15 cellular contexts compared by ENCODE assay signal in the genomic region with DNA sequence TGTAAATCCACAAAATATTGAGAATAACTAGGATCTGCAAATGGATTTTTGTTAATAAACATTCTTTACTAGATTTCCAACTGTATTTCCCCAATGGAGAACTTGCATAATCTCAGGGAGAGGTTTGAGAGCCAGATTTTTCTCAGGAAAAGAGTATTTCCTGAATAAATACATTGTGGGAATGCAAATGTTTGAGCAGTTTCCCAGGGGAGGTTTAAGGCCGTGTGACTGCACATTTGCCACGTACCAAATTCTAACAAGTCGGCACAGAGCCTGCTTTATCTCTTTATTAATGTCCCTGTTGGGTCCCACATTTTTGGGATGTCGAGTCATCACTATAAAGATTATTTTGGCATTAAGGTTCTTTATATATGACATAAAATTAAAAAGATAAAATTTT. TPM values are rescaled to one million over a fixed set of nuclear protein-coding genes. Genes with fewer than 3 reads are reported as not detected.
DNase-seq lines count a peak whose midpoint lies in the region; ATAC-seq and TF ChIP-seq lines count a peak whose summit lies in the region.
"Had no signal": no experiment of that assay in that cellular context is flagged by ENCODE, and none has a peak within 500 bp of the region (broad histone marks: within the 10 kb centered on the region; RNA-seq: fewer than 3 reads in every experiment).

No MANE protein-coding gene starts in this region.

- no peaks in the 10 kb centered on the region for H3K9me3 ChIP-seq in IMR-90 (ENCODE audit: control insufficient read depth, insufficient read depth, low read length)
- H3K9me3 ChIP-seq in CD4-positive, alpha-beta T cell (ENCODE audit: control insufficient read depth, low read length), result no peaks in the 10 kb centered on the region
- H3K9me3 ChIP-seq: BE2C, esophagus muscularis mucosa, thoracic aorta had no signal

- peaks cover 8 to 39% of the 10 kb centered on the region in 2 experiments; a peak in 3 of 4 replicates for H3K79me1 ChIP-seq in IMR-90 (ENCODE audit: low read depth in 1 of 2, low read length in 2 of 2)

- H3K18ac ChIP-seq in IMR-90 (ENCODE audit: low read depth, low read length), result no peak overlapping the region

- no peak overlapping the region for H2BK20ac ChIP-seq in IMR-90 (ENCODE audit: low read depth, low read length)

- no peaks in the 10 kb centered on the region for H3K27me3 Mint-ChIP-seq in CD4-positive, alpha-beta T cell
- H3K27me3 Mint-ChIP-seq in natural killer cell (ENCODE audit: low read depth in 2 of 2), result no peaks in the 10 kb centered on the region
- no peaks in the 10 kb centered on the region for H3K27me3 Mint-ChIP-seq in stimulated activated naive CD8-positive, alpha-beta T cell treated with anti-CD3 and anti-CD28 coated beads, Interleukin-15, amount 100 ng/mL, for 72 hours

- H2AFZ ChIP-seq in ACC112 (ENCODE audit: low read length, unreplicated experiment) (no peak overlapping the region), IMR-90 (replicated peaks; ENCODE audit: low read length, poor library complexity) (no peak overlapping the region)
- H2AFZ ChIP-seq: parathyroid adenoma had no signal

- H4K91ac ChIP-seq in IMR-90 (ENCODE audit: insufficient read depth, low read depth, low read length), result no peak overlapping the region

- no peaks in the 10 kb centered on the region for H3K4me1 Mint-ChIP-seq in CD4-positive, alpha-beta T cell (ENCODE audit: low read depth)
- H3K4me1 Mint-ChIP-seq in natural killer cell, result no peaks in the 10 kb centered on the region
- no peaks in the 10 kb centered on the region for H3K4me1 Mint-ChIP-seq in stimulated activated naive CD8-positive, alpha-beta T cell treated with anti-CD3 and anti-CD28 coated beads, Interleukin-15, amount 100 ng/mL, for 72 hours

- no peak overlapping the region for H3K14ac ChIP-seq in IMR-90 (replicated peaks; ENCODE audit: low read depth, low read length)

- H3K4me3 Mint-ChIP-seq in CD4-positive, alpha-beta T cell, result no peak overlapping the region
- H3K4me3 Mint-ChIP-seq in natural killer cell, result no peak overlapping the region
- no peak overlapping the region for H3K4me3 Mint-ChIP-seq in stimulated activated naive CD8-positive, alpha-beta T cell treated with anti-CD3 and anti-CD28 coated beads, Interleukin-15, amount 100 ng/mL, for 72 hours

- no peak overlapping the region for H2BK120ac ChIP-seq in IMR-90 (ENCODE audit: low read depth, low read length)

- dilution Hi-C loops in IMR-90 (cut with HindIII; ENCODE audit: low sequenced_read_pairs, unreplicated experiment), result no loop called here

- H3K36me3 ChIP-seq in ACC112 (ENCODE audit: insufficient read depth, low read length), result peaks cover 20% of the 10 kb centered on the region
- peaks cover 8% of the 10 kb centered on the region for H3K36me3 ChIP-seq in IMR-90 (ENCODE audit: control insufficient read depth, insufficient read depth, low read length)
- H3K36me3 ChIP-seq: BE2C, esophagus muscularis mucosa, thoracic aorta had no signal

- CTCF ChIA-PET in IMR-90 (lab: Yijun Ruan, JAX), result no interaction called here
- CTCF ChIA-PET in CD4-positive, alpha-beta T cell (lab: Charles Lee), result no interaction called here

- no peak overlapping the region for H3K27ac Mint-ChIP-seq in CD4-positive, alpha-beta T cell
- no peak overlapping the region for H3K27ac Mint-ChIP-seq in natural killer cell
- H3K27ac Mint-ChIP-seq in stimulated activated naive CD8-positive, alpha-beta T cell treated with anti-CD3 and anti-CD28 coated beads, Interleukin-15, amount 100 ng/mL, for 72 hours, result no peak overlapping the region

- H4K5ac ChIP-seq in IMR-90 (ENCODE audit: low read depth, low read length), result no peak overlapping the region

- TF ChIP-seq RAD21 in IMR-90 (IDR thresholded peaks at IDR 0.05; ENCODE audit: low read length), result no peak

- H4K20me1 ChIP-seq in IMR-90 (ENCODE audit: insufficient read depth, low read length), result no peaks in the 10 kb centered on the region

- no peak overlapping the region for H3K4ac ChIP-seq in IMR-90 (ENCODE audit: low read depth, low read length)

- H2AK9ac ChIP-seq in IMR-90 (replicated peaks; ENCODE audit: low read depth, low read length, poor library complexity), result no peak overlapping the region

- peak overlapping the region; percentile 79 for H3K4me2 ChIP-seq in IMR-90 (ENCODE audit: low read depth, low read length)

- H3K36me3 Mint-ChIP-seq in CD4-positive, alpha-beta T cell (ENCODE audit: low read depth), result no peaks in the 10 kb centered on the region
- no peaks in the 10 kb centered on the region for H3K36me3 Mint-ChIP-seq in natural killer cell

- peaks cover 65% of the 10 kb centered on the region for H3K4me1 ChIP-seq in ACC112 (ENCODE audit: control insufficient read depth, insufficient read depth, low read length, unreplicated experiment)
- peaks cover 4% of the 10 kb centered on the region; the same call in 1 of the 2 replicates for H3K4me1 ChIP-seq in IMR-90 (ENCODE audit: control insufficient read depth, insufficient read depth, low read length)
- H3K4me1 ChIP-seq: BE2C, esophagus muscularis mucosa, parathyroid adenoma had no signal

- POLR2A ChIA-PET in IMR-90 (lab: Charles Lee; ENCODE audit: unreplicated experiment), result no interaction called here
- POLR2A ChIA-PET in CD4-positive, alpha-beta T cell (lab: Charles Lee), result no interaction called here

- no peak overlapping the region for H3K56ac ChIP-seq in IMR-90 (ENCODE audit: extremely low read depth, insufficient read depth, low read length)

- H2AK5ac ChIP-seq in IMR-90 (ENCODE audit: low read depth, low read length), result no peak overlapping the region

- peak overlapping the region; percentile 98 for H3K27ac ChIP-seq in ACC112 (ENCODE audit: low read depth, low read length)
- peak overlapping the region; percentile 61; the same call in 1 of the 2 replicates for H3K27ac ChIP-seq in IMR-90 (ENCODE audit: insufficient read depth, low read length)
- no peak overlapping the region for H3K27ac ChIP-seq in CD4-positive, alpha-beta T cell (ENCODE audit: low read depth, low read length)
- H3K27ac ChIP-seq: esophagus muscularis mucosa, parathyroid adenoma had no signal

- TF ChIP-seq CTCF in IMR-90 (conservative IDR thresholded peaks at IDR 0.05; ENCODE audit: low read depth, low read length) (no peak), natural killer cell (IDR thresholded peaks at IDR 0.05) (no peak)
- no peak for TF ChIP-seq CTCF in CD4-positive, alpha-beta T cell (IDR thresholded peaks at IDR 0.05)

- H3K9ac ChIP-seq in IMR-90 (ENCODE audit: low read depth, low read length), result no peak overlapping the region
- H3K9ac ChIP-seq: parathyroid adenoma had no signal

- peak overlapping the region; percentile 79 for H2BK5ac ChIP-seq in IMR-90 (ENCODE audit: low read depth, low read length, poor library complexity, severe bottlenecking)

- intact Hi-C loops in IMR-90 (cut with micrococcal nuclease), result loop anchor here (2.0 kb wide), 1 partner anchor 14 kb away; no protein-coding TSS in a partner anchor
- intact Hi-C loops in CD4-positive, alpha-beta T cell (cut with DNase I, micrococcal nuclease), result no loop called here
- intact Hi-C loops in natural killer cell (cut with micrococcal nuclease), result no loop called here

- H3K23ac ChIP-seq in IMR-90 (ENCODE audit: low read depth, low read length), result no peak overlapping the region

- H3K9me1 ChIP-seq in IMR-90 (ENCODE audit: insufficient read depth, low read length), result no peaks in the 10 kb centered on the region

- H3K79me2 ChIP-seq in ACC112 (ENCODE audit: control insufficient read depth, insufficient read depth, low read length, unreplicated experiment), result peaks cover 45% of the 10 kb centered on the region
- H3K79me2 ChIP-seq: parathyroid adenoma had no signal

- H2BK15ac ChIP-seq in IMR-90 (ENCODE audit: low read depth, low read length), result no peak overlapping the region

- H4K8ac ChIP-seq in IMR-90 (ENCODE audit: low read depth in 2 of 2, low read length in 2 of 2), result no peak overlapping the region

- DNase-seq in IMR-90 (peak; percentile 83), dermis blood vessel endothelial cell (peak; percentile 89), lung microvascular endothelial cell (ENCODE audit: low read depth in 2 of 2) (peak; percentile 86 to 93), natural killer cell (no peak)
- no peak for DNase-seq in CD4-positive, alpha-beta T cell
- DNase-seq in stimulated activated naive CD8-positive, alpha-beta T cell treated with anti-CD3 and anti-CD28 coated beads, Interleukin-15, amount 100 ng/mL, for 72 hours, result no peak
- DNase-seq: BE2C, left colon, NCI-H2029 treated with DMSO at 0.1 percent for 48 hours had no signal

- no peaks in the 10 kb centered on the region for H3K9me3 Mint-ChIP-seq in CD4-positive, alpha-beta T cell
- H3K9me3 Mint-ChIP-seq in natural killer cell, result peaks cover 2 to 3% of the 10 kb centered on the region in 2 donors
- H3K9me3 Mint-ChIP-seq in stimulated activated naive CD8-positive, alpha-beta T cell treated with anti-CD3 and anti-CD28 coated beads, Interleukin-15, amount 100 ng/mL, for 72 hours, result no peaks in the 10 kb centered on the region

- ATAC-seq in IMR-90 (ENCODE audit: low read depth) (peak; percentile 50), HG03378 (IDR thresholded peaks at IDR 0.05; ENCODE audit: unreplicated experiment) (no peak), natural killer cell (no peak)
- ATAC-seq in CD4-positive, alpha-beta T cell (ENCODE audit: poor library complexity), result no peak
- no peak for ATAC-seq in stimulated activated naive CD8-positive, alpha-beta T cell treated with anti-CD3 and anti-CD28 coated beads, Interleukin-15, amount 100 ng/mL, for 72 hours
- ATAC-seq: K562, left colon had no signal

- no peak for TF ChIP-seq POLR2A in IMR-90 (IDR thresholded peaks at IDR 0.05; ENCODE audit: low read depth, low read length)

- H3K27me3 ChIP-seq in ACC112 (ENCODE audit: insufficient read depth, low read length) (no peaks in the 10 kb centered on the region), IMR-90 (ENCODE audit: control insufficient read depth, insufficient read depth, low read length) (no peaks in the 10 kb centered on the region)
- H3K27me3 ChIP-seq in CD4-positive, alpha-beta T cell (ENCODE audit: control insufficient read depth, insufficient read depth, low read length), result no peaks in the 10 kb centered on the region
- H3K27me3 ChIP-seq: BE2C, esophagus muscularis mucosa had no signal

- no CpG with 5 or more reads among the region's 4 CpGs for WGBS in IMR-90 (ENCODE audit: extremely low coverage in 2 of 2, insufficient read length in 1 of 2), 2 experiments

- H3K4me3 ChIP-seq in ACC112 (ENCODE audit: low read depth, low read length) (peak overlapping the region; percentile 41), IMR-90 (ENCODE audit: insufficient read depth, low read depth, low read length) (no peak overlapping the region)
- H3K4me3 ChIP-seq: esophagus muscularis mucosa, K562 had no signal

- BruUV-seq in IMR-90 (replicated peaks; lab: Mats Ljungman, UMichigan), result no TSS peak

- in situ Hi-C loops in IMR-90 (cut with MboI; ENCODE audit: low sequenced_read_pairs), result no loop called here

RNA-seq across cellular contexts. Expression of a gene that starts 27.0 kb away (rescaled TPM):
- total RNA-seq in IMR-90 (2012; rRNA removed), result 83.0 and 93.9 TPM in 2 replicates
- polyA plus RNA-seq in IMR-90 (2012; rRNA removed), result 25.6 and 33.9 TPM in 2 replicates
- 5.4 and 6.5 TPM in 2 replicates for polyA plus RNA-seq in IMR-90 (2012; cell fraction: cytosol; rRNA removed)
- polyA plus RNA-seq in IMR-90 (2012; cell fraction: nucleus; rRNA removed; ENCODE audit: low replicate concordance), result 2.1 and 22.1 TPM in 2 replicates
- total RNA-seq in dermis blood vessel endothelial cell, result 1,082 and 1,146 TPM in 2 replicates
- total RNA-seq in lung microvascular endothelial cell, result 814 and 1,922 TPM in 2 replicates
- under 1 TPM in 1 of 2 experiments, not detected in 1; 0.17 TPM for total RNA-seq in CD4-positive, alpha-beta T cell
- 1 to 10 TPM in 1 of 3 donors, under 1 TPM in 2; 0.10 to 1.2 (median 0.23) TPM for total RNA-seq in natural killer cell

Comparison
In these comparisons a context has a peak if more than half of its experiments do, and no peak if none do; other contexts are left out.
1. DNase-seq: peak in IMR-90 (single experiment), dermis blood vessel endothelial cell (single experiment) and lung microvascular endothelial cell (2 of 2); none in CD4-positive, alpha-beta T cell (0 of 10), natural killer cell (single experiment) and stimulated activated naive CD8-positive, alpha-beta T cell treated with anti-CD3 and anti-CD28 coated beads, Interleukin-15, amount 100 ng/mL, for 72 hours (0 of 2).
2. RNA of a gene that starts 27.0 kb away (total RNA-seq): 814 to 1,922 TPM in lung microvascular endothelial cell, 1,082 to 1,146 TPM in dermis blood vessel endothelial cell and 83.0 to 93.9 TPM in IMR-90; 0.10 to 1.2 TPM in natural killer cell and 0.17 TPM in CD4-positive, alpha-beta T cell; every median in the first group is over 10 times any median in the second.